In the genomic region with DNA sequence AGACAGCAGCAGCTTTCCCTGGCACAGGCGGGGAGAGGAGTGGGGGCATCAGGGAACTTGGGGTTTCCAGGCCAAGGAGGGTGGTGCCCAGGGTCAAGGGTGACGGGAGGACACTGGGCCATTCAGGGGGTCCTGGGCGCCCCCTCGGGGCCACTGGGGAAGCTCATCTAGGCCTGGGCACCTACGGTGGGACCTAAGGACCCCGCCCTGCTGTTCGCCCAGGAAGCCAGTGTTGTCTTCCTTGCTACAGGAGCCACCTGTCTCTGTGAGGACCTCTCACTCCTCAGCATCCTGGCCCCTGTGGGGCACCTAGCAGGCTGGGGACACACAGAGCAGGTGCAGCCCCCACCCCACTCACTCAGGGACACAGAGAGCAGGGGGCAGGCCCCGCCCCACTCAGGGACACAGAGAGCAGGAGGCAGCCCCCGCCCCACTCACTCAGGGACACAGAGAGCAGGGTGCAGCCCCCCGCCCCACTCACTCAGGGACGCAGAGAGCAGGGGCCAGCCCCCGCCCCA, we compare ENCODE assay signal across 22 cellular contexts.
DNase-seq lines count a peak whose midpoint lies in the region; ATAC-seq, FAIRE-seq and TF ChIP-seq lines count a peak whose summit lies in the region.
"Had no signal": no experiment of that assay in that cellular context is flagged by ENCODE, and none has a peak within 500 bp of the region (broad histone marks: within the 10 kb centered on the region; RNA-seq: fewer than 3 reads in every experiment).

No MANE protein-coding gene starts in this region.

- H2AK5ac ChIP-seq in neuronal stem cell (ENCODE audit: low read depth, low read length) = no peak overlapping the region

- H3K4me2 ChIP-seq in neuronal stem cell (ENCODE audit: insufficient read depth, low read length, poor library complexity, severe bottlenecking) = no peak overlapping the region

- CTCF ChIA-PET in WTC11 (lab: Charles Lee) = interaction anchor here (0.9 to 2.8 kb wide), 5 partner anchors 11 to 430 kb away, joined by 3 to 18 read pairs (median 3); no protein-coding TSS in a partner anchor

- no peak overlapping the region for H3K23ac ChIP-seq in neuronal stem cell (ENCODE audit: low read depth, low read length, poor library complexity)

- H3K4me3 Mint-ChIP-seq in WTC11 (no peak overlapping the region), immature natural killer cell (no peak overlapping the region)
- H3K4me3 Mint-ChIP-seq: CD4-positive, CD25-positive, alpha-beta regulatory T cell; CD8-positive, alpha-beta memory T cell had no signal

- H3K9me3 Mint-ChIP-seq in WTC11 (no peaks in the 10 kb centered on the region), immature natural killer cell (no peaks in the 10 kb centered on the region)
- H3K9me3 Mint-ChIP-seq: CD4-positive, CD25-positive, alpha-beta regulatory T cell; CD8-positive, alpha-beta memory T cell had no signal

- peak; percentile 13 for FAIRE-seq in urothelium cell line (lab: Jason Lieb, UNC)
- FAIRE-seq: A204.1, GM12878, GM19239 had no signal

- no peaks in the 10 kb centered on the region for H3K27me3 Mint-ChIP-seq in WTC11 (ENCODE audit: low read depth)
- H3K27me3 Mint-ChIP-seq in immature natural killer cell (ENCODE audit: low read depth in 3 of 3) = peaks cover 2 to 3% (median 2%) of the 10 kb centered on the region in 3 donors
- H3K27me3 Mint-ChIP-seq: CD4-positive, CD25-positive, alpha-beta regulatory T cell had no signal

- H3K18ac ChIP-seq in neuronal stem cell (ENCODE audit: low read length) = peak overlapping the region; percentile 57

- no peaks in the 10 kb centered on the region for H3K36me3 ChIP-seq in neuronal stem cell (replicated peaks in 1 of 2; ENCODE audit: control insufficient read depth in 2 of 2, insufficient read depth in 2 of 2, low read length in 2 of 2)
- H3K36me3 ChIP-seq: BE2C had no signal

- no peak overlapping the region for H2BK120ac ChIP-seq in neuronal stem cell (ENCODE audit: low read depth, low read length)

- no peak overlapping the region for H2AFZ ChIP-seq in neuronal stem cell (ENCODE audit: low read length)
- H2AFZ ChIP-seq: GM23248 had no signal

- H3K36me3 Mint-ChIP-seq in WTC11 (no peaks in the 10 kb centered on the region), immature natural killer cell (no peaks in the 10 kb centered on the region)
- H3K36me3 Mint-ChIP-seq: CD4-positive, CD25-positive, alpha-beta regulatory T cell; CD8-positive, alpha-beta memory T cell had no signal

- H3K27me3 ChIP-seq in neuronal stem cell (ENCODE audit: control insufficient read depth in 3 of 3, insufficient read depth in 3 of 3, low read depth in 1 of 3, low read length in 3 of 3) = peaks cover 0 to 12% (median 0%) of the 10 kb centered on the region in 3 experiments
- H3K27me3 ChIP-seq: BE2C had no signal

- no peak overlapping the region for H3K14ac ChIP-seq in neuronal stem cell (ENCODE audit: low read length)

- H3K9me3 ChIP-seq in neuronal stem cell (replicated peaks in 1 of 2; ENCODE audit: control insufficient read depth in 2 of 2, insufficient read depth in 1 of 2, low read depth in 1 of 2, low read length in 2 of 2) = no peaks in the 10 kb centered on the region
- H3K9me3 ChIP-seq: BE2C had no signal

- POLR2A ChIA-PET in WTC11 (lab: Charles Lee) = no interaction called here

- peaks cover 3 to 9% of the 10 kb centered on the region in 2 donors for H3K4me1 ChIP-seq in neuronal stem cell (ENCODE audit: control insufficient read depth in 2 of 2, insufficient read depth in 1 of 2, low read depth in 1 of 2, low read length in 2 of 2)

- no peaks in the 10 kb centered on the region for H3K79me1 ChIP-seq in neuronal stem cell (ENCODE audit: low read depth, low read length)

- no CpG with 5 or more reads among the region's 12 CpGs for WGBS in neuronal stem cell (ENCODE audit: extremely low coverage in 2 of 2, insufficient read length in 2 of 2, insufficient replicate concordance in 1 of 2), 2 donors

- peak overlapping the region; percentile 43 for H4K8ac ChIP-seq in neuronal stem cell (ENCODE audit: low read depth, low read length)

- no peak overlapping the region for H3K9ac ChIP-seq in neuronal stem cell (ENCODE audit: low read depth, low read length, poor library complexity)
- H3K9ac ChIP-seq: GM23248 had no signal

- no peak overlapping the region for H3K4me3 ChIP-seq in neuronal stem cell (ENCODE audit: low read length in 2 of 2)
- H3K4me3 ChIP-seq: GM12878, GM23248 had no signal

- peaks cover 4% of the 10 kb centered on the region; the same call in 1 of the 2 replicates for H3K4me1 Mint-ChIP-seq in WTC11
- no peaks in the 10 kb centered on the region for H3K4me1 Mint-ChIP-seq in immature natural killer cell
- H3K4me1 Mint-ChIP-seq: CD4-positive, CD25-positive, alpha-beta regulatory T cell; CD8-positive, alpha-beta memory T cell had no signal

- H2BK12ac ChIP-seq in neuronal stem cell (ENCODE audit: low read length) = no peak overlapping the region

- TF ChIP-seq CTCF in 22Rv1 (IDR thresholded peaks at IDR 0.05) (no peak), WTC11 (IDR thresholded peaks at IDR 0.05) (no peak)

- no peak overlapping the region for H2BK5ac ChIP-seq in neuronal stem cell (ENCODE audit: low read length)

- DNase-seq in WTC11 (ENCODE audit: low spot score) = peak; percentile 7
- DNase-seq in neuronal stem cell (ENCODE audit: low spot score) = no peak
- no peak for DNase-seq in urothelium cell line (ENCODE audit: low spot score)
- no peak for DNase-seq in cerebellar cortex (ENCODE audit: low spot score)
- DNase-seq in immature natural killer cell = no peak
- DNase-seq in central memory CD4-positive, alpha-beta T cell = no peak
- DNase-seq: ACHN; BE2C; C1 segment of cervical spinal cord; CD4-positive, CD25-positive, alpha-beta regulatory T cell; CD8-positive, alpha-beta memory T cell; COR-L47; DMS 273 treated with DMSO at 0.1 percent for 48 hours; DMS53; DND-41; EL; GM23248; HCEC 1CT had no signal

- H3K27ac Mint-ChIP-seq in WTC11 = no peak overlapping the region
- no peak overlapping the region for H3K27ac Mint-ChIP-seq in immature natural killer cell
- H3K27ac Mint-ChIP-seq: CD4-positive, CD25-positive, alpha-beta regulatory T cell; CD8-positive, alpha-beta memory T cell had no signal

- no peak for ATAC-seq in WTC11
- ATAC-seq: GM12878 had no signal

- no peak overlapping the region for H4K91ac ChIP-seq in neuronal stem cell (ENCODE audit: low read depth, low read length, poor library complexity)

- no peak overlapping the region for H2BK15ac ChIP-seq in neuronal stem cell (ENCODE audit: low read length)

- no peak overlapping the region for H3K4ac ChIP-seq in neuronal stem cell (ENCODE audit: low read length)

- peak overlapping the region; percentile 59 for H3K27ac ChIP-seq in 22Rv1
- H3K27ac ChIP-seq in neuronal stem cell (replicated peaks; ENCODE audit: low read length) = no peak overlapping the region
- H3K27ac ChIP-seq: GM23248 had no signal

TF ChIP-seq in WTC11, 78 proteins besides CTCF, POLR2A, EP300 and RAD21:
- TF ChIP-seq TEAD4 (CRISPR knock-in tag; IDR thresholded peaks at IDR 0.05) (no peak), RELA (CRISPR knock-in tag; IDR thresholded peaks at IDR 0.05; ENCODE audit: borderline replicate concordance) (no peak), GRHL2 (CRISPR knock-in tag; IDR thresholded peaks at IDR 0.05; ENCODE audit: insufficient replicate concordance, severe bottlenecking) (no peak)
- TF ChIP-seq, protein P1, sequence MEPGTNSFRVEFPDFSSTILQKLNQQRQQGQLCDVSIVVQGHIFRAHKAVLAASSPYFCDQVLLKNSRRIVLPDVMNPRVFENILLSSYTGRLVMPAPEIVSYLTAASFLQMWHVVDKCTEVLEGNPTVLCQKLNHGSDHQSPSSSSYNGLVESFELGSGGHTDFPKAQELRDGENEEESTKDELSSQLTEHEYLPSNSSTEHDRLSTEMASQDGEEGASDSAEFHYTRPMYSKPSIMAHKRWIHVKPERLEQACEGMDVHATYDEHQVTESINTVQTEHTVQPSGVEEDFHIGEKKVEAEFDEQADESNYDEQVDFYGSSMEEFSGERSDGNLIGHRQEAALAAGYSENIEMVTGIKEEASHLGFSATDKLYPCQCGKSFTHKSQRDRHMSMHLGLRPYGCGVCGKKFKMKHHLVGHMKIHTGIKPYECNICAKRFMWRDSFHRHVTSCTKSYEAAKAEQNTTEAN (CRISPR knock-in tag; IDR thresholded peaks at IDR 0.05) = no peak
- TF ChIP-seq, protein P2, sequence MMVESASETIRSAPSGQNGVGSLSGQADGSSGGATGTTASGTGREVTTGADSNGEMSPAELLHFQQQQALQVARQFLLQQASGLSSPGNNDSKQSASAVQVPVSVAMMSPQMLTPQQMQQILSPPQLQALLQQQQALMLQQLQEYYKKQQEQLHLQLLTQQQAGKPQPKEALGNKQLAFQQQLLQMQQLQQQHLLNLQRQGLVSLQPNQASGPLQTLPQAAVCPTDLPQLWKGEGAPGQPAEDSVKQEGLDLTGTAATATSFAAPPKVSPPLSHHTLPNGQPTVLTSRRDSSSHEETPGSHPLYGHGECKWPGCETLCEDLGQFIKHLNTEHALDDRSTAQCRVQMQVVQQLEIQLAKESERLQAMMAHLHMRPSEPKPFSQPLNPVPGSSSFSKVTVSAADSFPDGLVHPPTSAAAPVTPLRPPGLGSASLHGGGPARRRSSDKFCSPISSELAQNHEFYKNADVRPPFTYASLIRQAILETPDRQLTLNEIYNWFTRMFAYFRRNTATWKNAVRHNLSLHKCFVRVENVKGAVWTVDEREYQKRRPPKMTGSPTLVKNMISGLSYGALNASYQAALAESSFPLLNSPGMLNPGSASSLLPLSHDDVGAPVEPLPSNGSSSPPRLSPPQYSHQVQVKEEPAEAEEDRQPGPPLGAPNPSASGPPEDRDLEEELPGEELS (CRISPR knock-in tag; IDR thresholded peaks at IDR 0.05) = no peak
- TF ChIP-seq, protein P3, sequence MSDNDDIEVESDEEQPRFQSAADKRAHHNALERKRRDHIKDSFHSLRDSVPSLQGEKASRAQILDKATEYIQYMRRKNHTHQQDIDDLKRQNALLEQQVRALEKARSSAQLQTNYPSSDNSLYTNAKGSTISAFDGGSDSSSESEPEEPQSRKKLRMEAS (CRISPR knock-in tag; IDR thresholded peaks at IDR 0.05) = no peak
- TF ChIP-seq, protein P4, sequence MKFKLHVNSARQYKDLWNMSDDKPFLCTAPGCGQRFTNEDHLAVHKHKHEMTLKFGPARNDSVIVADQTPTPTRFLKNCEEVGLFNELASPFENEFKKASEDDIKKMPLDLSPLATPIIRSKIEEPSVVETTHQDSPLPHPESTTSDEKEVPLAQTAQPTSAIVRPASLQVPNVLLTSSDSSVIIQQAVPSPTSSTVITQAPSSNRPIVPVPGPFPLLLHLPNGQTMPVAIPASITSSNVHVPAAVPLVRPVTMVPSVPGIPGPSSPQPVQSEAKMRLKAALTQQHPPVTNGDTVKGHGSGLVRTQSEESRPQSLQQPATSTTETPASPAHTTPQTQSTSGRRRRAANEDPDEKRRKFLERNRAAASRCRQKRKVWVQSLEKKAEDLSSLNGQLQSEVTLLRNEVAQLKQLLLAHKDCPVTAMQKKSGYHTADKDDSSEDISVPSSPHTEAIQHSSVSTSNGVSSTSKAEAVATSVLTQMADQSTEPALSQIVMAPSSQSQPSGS (CRISPR knock-in tag; IDR thresholded peaks at IDR 0.05; ENCODE audit: borderline replicate concordance, low read depth) = no peak
